ENCODE assay signal across 8 cellular contexts in genomic region chr6:170305772-170306323, GRCh38. TPM values are rescaled to one million over a fixed set of nuclear protein-coding genes. Genes with fewer than 3 reads are reported as not detected.
DNase-seq lines count a peak whose midpoint lies in the region; FAIRE-seq and TF ChIP-seq lines count a peak whose summit lies in the region.

No MANE protein-coding gene starts in this region.

- DNase-seq in bronchial epithelial cell (ENCODE audit: low read depth) (no peak), NCI-H526 (lab: John Stamatoyannopoulos, UW) (no peak), DMS114 treated with DMSO at 0.1 percent for 48 hours (lab: John Stamatoyannopoulos, UW; ENCODE audit: unreplicated experiment) (no peak), SIG-M5 (lab: John Stamatoyannopoulos, UW) (no peak), D341Med (ENCODE audit: low spot score) (no peak)

- FAIRE-seq in bronchial epithelial cell (lab: Jason Lieb, UNC) = no peak

- H3K36me3 ChIP-seq in HUES64 (ENCODE audit: insufficient read depth, low read length) (0 out of 2 replicates have a peak, but pooled peaks cover 2% of the 10 kb centered on the region), bronchial epithelial cell (ENCODE audit: control insufficient read depth, insufficient read depth, low read length) (peaks cover 2% of the 10 kb centered on the region), muscle layer of duodenum (ENCODE audit: control insufficient read depth in 1 of 2, insufficient read depth in 2 of 2, low read length in 2 of 2) (no peaks in the 10 kb centered on the region)

- H3K9me3 ChIP-seq in HUES64 (ENCODE audit: insufficient read depth, low read depth, low read length) = peaks cover 23% of the 10 kb centered on the region
- H3K9me3 ChIP-seq in muscle layer of duodenum (ENCODE audit: control insufficient read depth in 1 of 2, low read length in 2 of 2) = no peaks in the 10 kb centered on the region

- peaks cover 24% of the 10 kb centered on the region for H3K27me3 ChIP-seq in HUES64 (ENCODE audit: insufficient read depth, low read length)
- no peaks in the 10 kb centered on the region for H3K27me3 ChIP-seq in bronchial epithelial cell (ENCODE audit: control insufficient read depth, insufficient read depth, low read length)
- H3K27me3 ChIP-seq in muscle layer of duodenum (ENCODE audit: low read depth, low read length) = no peaks in the 10 kb centered on the region

- H3K4me1 ChIP-seq in HUES64 (ENCODE audit: insufficient read depth, low read length) = peaks cover 10% of the 10 kb centered on the region
- H3K4me1 ChIP-seq in muscle layer of duodenum (ENCODE audit: control insufficient read depth in 1 of 2, insufficient read depth in 2 of 2, low read length in 2 of 2) = peaks cover 21 to 30% of the 10 kb centered on the region in 2 donors

- no peak for TF ChIP-seq CTCF in bronchial epithelial cell (IDR thresholded peaks at IDR 0.05; ENCODE audit: insufficient read depth, low read length, severe bottlenecking)

- 21% methylated on average over 31 of the region's 31 CpGs for WGBS in HUES64

- H3K9ac ChIP-seq in HUES64 (ENCODE audit: low read depth, low read length) = peak overlapping the region; percentile 78

- H3K4me3 ChIP-seq in GM08714 (ENCODE audit: low read length) (peak overlapping the region; percentile 61; the same call in 1 of the 2 replicates), HUES64 (ENCODE audit: low read length) (peak overlapping the region; percentile 84), bronchial epithelial cell (ENCODE audit: low read depth, low read length) (peak overlapping the region; percentile 89), muscle layer of duodenum (ENCODE audit: low read depth in 1 of 2, low read length in 2 of 2) (peak overlapping the region; percentile 90 to 99)

- peak overlapping the region; percentile 52 for H3K27ac ChIP-seq in HUES64 (ENCODE audit: low read depth, low read length)
- no peak overlapping the region for H3K27ac ChIP-seq in muscle layer of duodenum (ENCODE audit: low read length)

RNA-seq across cellular contexts. Expression of gene FAM120B, which starts 0.7 kb away (rescaled TPM):
- 10.7 TPM for polyA plus RNA-seq in HUES64 (2013, experiment 1 of 2)
- polyA plus RNA-seq in HUES64 (2013, experiment 2 of 2) = 12.1 TPM
- 7.1 and 11.8 TPM in 2 replicates for total RNA-seq in bronchial epithelial cell

RNA-seq across cellular contexts. Expression of gene DLL1, which starts 15.0 kb away (rescaled TPM):
- polyA plus RNA-seq in HUES64 (2013, experiment 1 of 2) = 3.2 TPM
- 6.8 TPM for polyA plus RNA-seq in HUES64 (2013, experiment 2 of 2)
- total RNA-seq in bronchial epithelial cell = 4.1 and 4.7 TPM in 2 replicates
